1 cellular context compared by ENCODE assay signal in the genomic region with DNA sequence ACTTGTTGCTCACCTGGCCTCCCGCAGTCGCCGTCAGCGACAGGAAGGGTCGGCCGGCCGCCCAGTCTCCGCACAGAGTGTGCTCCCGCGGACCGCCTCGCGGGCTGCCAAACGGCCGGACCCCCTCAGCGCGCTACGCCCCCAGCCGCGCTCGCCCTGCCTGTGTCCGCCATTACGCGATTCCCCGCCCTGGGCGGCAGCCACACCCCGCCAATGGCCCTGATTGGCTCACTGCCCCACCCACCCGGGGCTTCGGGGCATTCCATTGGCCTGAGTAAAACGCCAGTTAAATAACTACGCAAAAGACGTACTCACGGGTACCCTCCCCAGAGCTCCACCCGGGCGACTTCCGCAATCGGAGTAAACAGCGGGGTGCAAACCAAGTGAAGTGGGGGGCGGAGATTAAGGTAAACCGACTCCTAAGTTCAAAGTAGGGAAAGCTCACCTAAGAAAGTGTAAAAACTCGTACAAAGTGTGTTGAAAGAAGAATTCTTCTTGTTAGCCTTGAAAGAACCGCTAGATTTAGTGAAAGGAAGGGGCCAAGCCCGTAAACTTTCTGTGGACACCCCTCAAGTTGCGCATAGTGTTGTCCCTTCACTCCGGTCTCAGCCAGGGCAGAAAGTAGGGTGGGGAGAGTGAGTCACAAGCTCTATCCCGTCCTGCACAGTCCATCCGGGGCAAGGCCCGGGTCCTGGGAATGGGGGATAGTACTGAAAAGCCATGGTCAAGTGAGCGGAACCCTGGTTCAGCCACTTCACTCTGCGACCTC.
TF ChIP-seq lines count a peak whose summit lies in the region.

A gene with protein sequence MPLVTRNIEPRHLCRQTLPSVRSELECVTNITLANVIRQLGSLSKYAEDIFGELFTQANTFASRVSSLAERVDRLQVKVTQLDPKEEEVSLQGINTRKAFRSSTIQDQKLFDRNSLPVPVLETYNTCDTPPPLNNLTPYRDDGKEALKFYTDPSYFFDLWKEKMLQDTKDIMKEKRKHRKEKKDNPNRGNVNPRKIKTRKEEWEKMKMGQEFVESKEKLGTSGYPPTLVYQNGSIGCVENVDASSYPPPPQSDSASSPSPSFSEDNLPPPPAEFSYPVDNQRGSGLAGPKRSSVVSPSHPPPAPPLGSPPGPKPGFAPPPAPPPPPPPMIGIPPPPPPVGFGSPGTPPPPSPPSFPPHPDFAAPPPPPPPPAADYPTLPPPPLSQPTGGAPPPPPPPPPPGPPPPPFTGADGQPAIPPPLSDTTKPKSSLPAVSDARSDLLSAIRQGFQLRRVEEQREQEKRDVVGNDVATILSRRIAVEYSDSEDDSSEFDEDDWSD (minus strand): TSS at position 195 of the 769 bp plus-strand sequence. CDS start 61,277 bp downstream, outside the sequence.

TF ChIP-seq in SK-N-SH, 30 proteins besides CTCF, POLR2A, EP300 and RAD21 (continued from another document):
- TF ChIP-seq, protein P1, sequence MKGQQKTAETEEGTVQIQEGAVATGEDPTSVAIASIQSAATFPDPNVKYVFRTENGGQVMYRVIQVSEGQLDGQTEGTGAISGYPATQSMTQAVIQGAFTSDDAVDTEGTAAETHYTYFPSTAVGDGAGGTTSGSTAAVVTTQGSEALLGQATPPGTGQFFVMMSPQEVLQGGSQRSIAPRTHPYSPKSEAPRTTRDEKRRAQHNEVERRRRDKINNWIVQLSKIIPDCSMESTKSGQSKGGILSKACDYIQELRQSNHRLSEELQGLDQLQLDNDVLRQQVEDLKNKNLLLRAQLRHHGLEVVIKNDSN (IDR thresholded peaks at IDR 0.05; ENCODE audit: borderline replicate concordance, low read depth), result no peak
- no peak for TF ChIP-seq GATA2 (CRISPR knock-in tag; IDR thresholded peaks at IDR 0.05)
- peak; percentile 93 for TF ChIP-seq POLR2AphosphoS5 (IDR thresholded peaks at IDR 0.05; ENCODE audit: low read depth, low read length)
- no peak for TF ChIP-seq MEF2A (IDR thresholded peaks at IDR 0.05; ENCODE audit: borderline replicate concordance, low read depth)
- peak; percentile 62 for TF ChIP-seq GABPA (IDR thresholded peaks at IDR 0.05; ENCODE audit: low read depth)
- TF ChIP-seq JUND (IDR thresholded peaks at IDR 0.05), result peak; percentile 73
- peak; percentile 55 for TF ChIP-seq MAX (IDR thresholded peaks at IDR 0.05; ENCODE audit: low read depth)
- peak; percentile 93 for TF ChIP-seq ELF1 (IDR thresholded peaks at IDR 0.05)
- no peak for TF ChIP-seq FOXM1 (IDR thresholded peaks at IDR 0.05; ENCODE audit: low read depth)
- no peak for TF ChIP-seq CHD2 (IDR thresholded peaks at IDR 0.05; ENCODE audit: low read length, partially characterized antibody)
- no peak for TF ChIP-seq TEAD4 (IDR thresholded peaks at IDR 0.05; ENCODE audit: borderline replicate concordance, insufficient read depth)
- TF ChIP-seq FOSL2 (IDR thresholded peaks at IDR 0.05; ENCODE audit: borderline replicate concordance, low read depth), result peak; percentile 79
- TF ChIP-seq EZH2phosphoT487 (IDR thresholded peaks at IDR 0.05; ENCODE audit: borderline replicate concordance, low read depth), result no peak
- TF ChIP-seq IRF3 (IDR thresholded peaks at IDR 0.05; ENCODE audit: low read depth, low read length), result peak; percentile 73
- no peak for TF ChIP-seq NFIC (IDR thresholded peaks at IDR 0.05; ENCODE audit: borderline replicate concordance)
- TF ChIP-seq MXI1 (IDR thresholded peaks at IDR 0.05; ENCODE audit: low read depth, low read length), result peak; percentile 55; the same call in 1 of the 2 replicates
- TF ChIP-seq TCF12 (IDR thresholded peaks at IDR 0.05), result 0 out of 2 replicates have a peak, but pooled peaks have one; percentile 5
- peak; percentile 98 for TF ChIP-seq TAF1 (IDR thresholded peaks at IDR 0.05; ENCODE audit: borderline replicate concordance, low read depth, low read length)
- TF ChIP-seq RXRA (IDR thresholded peaks at IDR 0.05; ENCODE audit: borderline replicate concordance, low read depth), result 0 out of 2 replicates have a peak, but pooled peaks have one; percentile 10
